Comparison of ENCODE assay signal across 15 cellular contexts in genomic region chr10:48505394-48506112, GRCh38.
A peak's percentile ranks its signal among the peaks of the same experiment; 100 is the strongest.
DNase-seq lines count a peak whose midpoint lies in the region; ATAC-seq and TF ChIP-seq lines count a peak whose summit lies in the region.
"Had no signal": no experiment of that assay in that cellular context is flagged by ENCODE, and none has a peak within 500 bp of the region (broad histone marks: within the 10 kb centered on the region; RNA-seq: fewer than 3 reads in every experiment).

No MANE protein-coding gene starts in this region.

- DNase-seq in cardiac muscle cell (ENCODE audit: low read depth in 1 of 2, low spot score in 1 of 2) (no peak), Right ventricle myocardium inferior (ENCODE audit: missing footprints) (no peak), SKM-1 (lab: John Stamatoyannopoulos, UW; ENCODE audit: unreplicated experiment) (peak; percentile 58), foreskin fibroblast (no peak), NCI-H226 (no peak), nucleus accumbens (lab: John Stamatoyannopoulos, UW) (no peak)
- DNase-seq: MM.1S, pancreas, upper lobe of left lung had no signal

- intact Hi-C loops in Right ventricle myocardium inferior (cut with DNase I) = no loop called here

- peaks cover 14% of the 10 kb centered on the region for H3K4me1 ChIP-seq in cardiac muscle cell (ENCODE audit: low read depth)
- H3K4me1 ChIP-seq: pancreas had no signal

- no peaks in the 10 kb centered on the region for H3K27me3 ChIP-seq in cardiac muscle cell
- H3K27me3 ChIP-seq: BLaER1, dorsolateral prefrontal cortex, pancreas, upper lobe of left lung had no signal

- H3K27ac ChIP-seq in cardiac muscle cell = no peak overlapping the region
- H3K27ac ChIP-seq: BLaER1, dorsolateral prefrontal cortex, pancreas, PC-9, upper lobe of left lung had no signal

- TF ChIP-seq CTCF in cardiac muscle cell (IDR thresholded peaks at IDR 0.05; ENCODE audit: low read depth, low read length) (peak; percentile 23), foreskin fibroblast (IDR thresholded peaks at IDR 0.05; ENCODE audit: low read depth, low read length) (peak; percentile 22)

- no peaks in the 10 kb centered on the region for H3K9me3 ChIP-seq in cardiac muscle cell (ENCODE audit: low read depth)
- H3K9me3 ChIP-seq: BLaER1, pancreas, upper lobe of left lung had no signal

- no peak overlapping the region for H3K4me3 ChIP-seq in cardiac muscle cell
- H3K4me3 ChIP-seq in foreskin fibroblast (ENCODE audit: low read depth in 1 of 2, low read length in 2 of 2) = no peak overlapping the region
- H3K4me3 ChIP-seq: BLaER1, dorsolateral prefrontal cortex, pancreas, PC-9, upper lobe of left lung had no signal

- H3K36me3 ChIP-seq in cardiac muscle cell = no peaks in the 10 kb centered on the region
- H3K36me3 ChIP-seq: BLaER1, pancreas, upper lobe of left lung had no signal

- ATAC-seq in Right ventricle myocardium inferior (no peak), GM18870 (IDR thresholded peaks at IDR 0.05; ENCODE audit: unreplicated experiment) (no peak), GM19395 (IDR thresholded peaks at IDR 0.05; ENCODE audit: unreplicated experiment) (no peak)
- ATAC-seq: activated CD4-positive, CD25-positive, alpha-beta regulatory T cell treated with anti-CD3 and anti-CD28 coated beads, Interleukin-2, amount 50 U/mL, for 24 hours had no signal
